8 cellular contexts compared by ENCODE assay signal in genomic region chr15:62125763-62126162, GRCh38. TPM values are rescaled to one million over a fixed set of nuclear protein-coding genes. Genes with fewer than 3 reads are reported as not detected.
DNase-seq lines count a peak whose midpoint lies in the region; ATAC-seq, FAIRE-seq and TF ChIP-seq lines count a peak whose summit lies in the region.

No MANE protein-coding gene starts in this region.

- H3K4me3 ChIP-seq in CD8-positive, alpha-beta memory T cell (ENCODE audit: low read length): no peak overlapping the region
- H3K4me3 ChIP-seq in NB4 (ENCODE audit: low read depth, low read length) (no peak overlapping the region), keratinocyte (ENCODE audit: control insufficient read depth in 2 of 3, extremely low read depth in 1 of 3, insufficient read depth in 2 of 3, low read depth in 1 of 3, low read length in 3 of 3) (no peak overlapping the region)

- H3K4me1 ChIP-seq in CD8-positive, alpha-beta memory T cell (ENCODE audit: insufficient read depth, low read length): peaks cover 23% of the 10 kb centered on the region
- H3K4me1 ChIP-seq in keratinocyte (ENCODE audit: control insufficient read depth, extremely low read depth, insufficient read depth, low read length): no peaks in the 10 kb centered on the region

- no peaks in the 10 kb centered on the region for H3K79me2 ChIP-seq in keratinocyte (ENCODE audit: control insufficient read depth, insufficient read depth, low read length)

- dilution Hi-C loops in keratinocyte (cut with MboI; ENCODE audit: extremely low pct_ligation_motif_present, low sequenced_read_pairs): no loop called here

- H3K4me2 ChIP-seq in keratinocyte (ENCODE audit: control insufficient read depth, extremely low read depth, insufficient read depth, low read depth, low read length): no peak overlapping the region

- no peak for DNase-seq in CD8-positive, alpha-beta memory T cell
- DNase-seq in NB4 (ENCODE audit: low read depth): peak; percentile 2
- no peak for DNase-seq in T-cell
- no peak for DNase-seq in keratinocyte (ENCODE audit: low read depth, low spot score)
- DNase-seq in activated CD4-positive, alpha-beta T cell treated with anti-CD3 and anti-CD28 coated beads, Interleukin-2, amount 10 ng/mL, durations not matched to agents 24 days and 14 days: no peak
- DNase-seq in HuH-7.5 (ENCODE audit: low spot score): no peak
- no peak for DNase-seq in activated CD4-positive, alpha-beta T cell treated with anti-CD3 and anti-CD28 coated beads for 48 hours

- POLR2A ChIA-PET in CD8-positive, alpha-beta memory T cell (lab: Charles Lee): no interaction called here
- POLR2A ChIA-PET in T-cell (lab: Charles Lee): interaction anchor here in 1 of 2 donors (0.5 kb wide), 1 partner anchor 16 kb away, joined by 10 read pairs; no protein-coding TSS in a partner anchor

- intact Hi-C loops in activated CD4-positive, alpha-beta T cell treated with anti-CD3 and anti-CD28 coated beads, Interleukin-2, amount 10 ng/mL, durations not matched to agents 24 days and 14 days (cut with micrococcal nuclease): no loop called here

- H3K4me1 Mint-ChIP-seq in CD8-positive, alpha-beta memory T cell: peaks cover 36 to 65% (median 51%) of the 10 kb centered on the region in 3 donors
- peaks cover 45 to 60% (median 54%) of the 10 kb centered on the region in 3 donors for H3K4me1 Mint-ChIP-seq in T-cell
- peaks cover 36% of the 10 kb centered on the region for H3K4me1 Mint-ChIP-seq in activated CD4-positive, alpha-beta T cell treated with anti-CD3 and anti-CD28 coated beads, Interleukin-2, amount 10 ng/mL, durations not matched to agents 24 days and 14 days

- no peaks in the 10 kb centered on the region for H3K27me3 ChIP-seq in CD8-positive, alpha-beta memory T cell (ENCODE audit: insufficient read depth, low read length, poor library complexity, severe bottlenecking)
- no peaks in the 10 kb centered on the region for H3K27me3 ChIP-seq in keratinocyte (ENCODE audit: control insufficient read depth, extremely low read depth, insufficient read depth, low read length)

- FAIRE-seq in keratinocyte (lab: Jason Lieb, UNC): peak; percentile 29

- no peaks in the 10 kb centered on the region for H3K9me3 ChIP-seq in CD8-positive, alpha-beta memory T cell (ENCODE audit: low read length)
- no peaks in the 10 kb centered on the region for H3K9me3 ChIP-seq in keratinocyte (ENCODE audit: control insufficient read depth, low read depth, low read length)

- TF ChIP-seq POLR2A in NB4 (IDR thresholded peaks at IDR 0.05; ENCODE audit: extremely low read depth, insufficient read length): no peak

- H3K27ac ChIP-seq in CD8-positive, alpha-beta memory T cell (ENCODE audit: low read depth, low read length): no peak overlapping the region
- no peak overlapping the region for H3K27ac ChIP-seq in keratinocyte (ENCODE audit: control insufficient read depth, insufficient read depth, low read length)

- peak overlapping the region in 7 of 8 donors; percentile 7 to 99 (median 70) for H3K27ac Mint-ChIP-seq in CD8-positive, alpha-beta memory T cell
- H3K27ac Mint-ChIP-seq in T-cell: peak overlapping the region; percentile 34 to 39
- H3K27ac Mint-ChIP-seq in activated CD4-positive, alpha-beta T cell treated with anti-CD3 and anti-CD28 coated beads, Interleukin-2, amount 10 ng/mL, durations not matched to agents 24 days and 14 days: no peak overlapping the region

- no peaks in the 10 kb centered on the region for H3K36me3 Mint-ChIP-seq in CD8-positive, alpha-beta memory T cell
- H3K36me3 Mint-ChIP-seq in T-cell: no peaks in the 10 kb centered on the region
- H3K36me3 Mint-ChIP-seq in activated CD4-positive, alpha-beta T cell treated with anti-CD3 and anti-CD28 coated beads, Interleukin-2, amount 10 ng/mL, durations not matched to agents 24 days and 14 days (ENCODE audit: low read depth): no peaks in the 10 kb centered on the region

- peak overlapping the region in 4 of 7 donors; percentile 0 to 62 (median 36) for H3K4me3 Mint-ChIP-seq in CD8-positive, alpha-beta memory T cell
- no peak overlapping the region for H3K4me3 Mint-ChIP-seq in T-cell
- H3K4me3 Mint-ChIP-seq in activated CD4-positive, alpha-beta T cell treated with anti-CD3 and anti-CD28 coated beads, Interleukin-2, amount 10 ng/mL, durations not matched to agents 24 days and 14 days: no peak overlapping the region

- H3K9ac ChIP-seq in keratinocyte (ENCODE audit: control insufficient read depth, extremely low read depth, insufficient read depth, low read length): no peak overlapping the region

- TF ChIP-seq CTCF in NB4 (IDR thresholded peaks at IDR 0.05; ENCODE audit: low read depth, low read length) (no peak), keratinocyte (optimal IDR thresholded peaks at IDR 0.05 in 1 of 3, IDR thresholded peaks at IDR 0.05 in 1 of 3, conservative IDR thresholded peaks at IDR 0.05 in 1 of 3; ENCODE audit: extremely low read depth in 1 of 3, insufficient read depth in 2 of 3, low read length in 3 of 3) (peak; percentile 48 to 78 (median 64))

- CTCF ChIA-PET in CD8-positive, alpha-beta memory T cell (lab: Charles Lee): no interaction called here
- CTCF ChIA-PET in T-cell (lab: Charles Lee): interaction anchor here in 1 of 2 donors (1.9 kb wide), 1 partner anchor 65 kb away, joined by 8 read pairs; no protein-coding TSS in a partner anchor

- H3K27me3 Mint-ChIP-seq in CD8-positive, alpha-beta memory T cell: peaks cover 0 to 2% of the 10 kb centered on the region in 2 donors
- H3K27me3 Mint-ChIP-seq in T-cell: no peaks in the 10 kb centered on the region
- peaks cover 1% of the 10 kb centered on the region for H3K27me3 Mint-ChIP-seq in activated CD4-positive, alpha-beta T cell treated with anti-CD3 and anti-CD28 coated beads, Interleukin-2, amount 10 ng/mL, durations not matched to agents 24 days and 14 days

- H2AFZ ChIP-seq in keratinocyte (ENCODE audit: control insufficient read depth, low read length): no peak overlapping the region

- H3K9me1 ChIP-seq in keratinocyte (ENCODE audit: control insufficient read depth, extremely low read depth, insufficient read depth, low read length): no peaks in the 10 kb centered on the region

- H3K36me3 ChIP-seq in CD8-positive, alpha-beta memory T cell (ENCODE audit: insufficient read depth, low read length): no peaks in the 10 kb centered on the region
- H3K36me3 ChIP-seq in keratinocyte (ENCODE audit: control insufficient read depth in 2 of 2, extremely low read depth in 1 of 2, insufficient read depth in 2 of 2, low read length in 2 of 2): no peaks in the 10 kb centered on the region

- ATAC-seq in T-cell (replicated peaks in 1 of 4) (no peak), HG03378 (IDR thresholded peaks at IDR 0.05; ENCODE audit: unreplicated experiment) (no peak)

- H3K9me3 Mint-ChIP-seq in CD8-positive, alpha-beta memory T cell: peaks cover 0 to 2% (median 0%) of the 10 kb centered on the region in 5 donors
- H3K9me3 Mint-ChIP-seq in T-cell: no peaks in the 10 kb centered on the region
- no peaks in the 10 kb centered on the region for H3K9me3 Mint-ChIP-seq in activated CD4-positive, alpha-beta T cell treated with anti-CD3 and anti-CD28 coated beads, Interleukin-2, amount 10 ng/mL, durations not matched to agents 24 days and 14 days

- H4K20me1 ChIP-seq in keratinocyte (ENCODE audit: control insufficient read depth, extremely low read depth, insufficient read depth, low read length): no peaks in the 10 kb centered on the region

RNA-seq across cellular contexts. Expression of gene C2CD4B, which starts 39.3 kb away (rescaled TPM):
- total RNA-seq in CD8-positive, alpha-beta memory T cell: under 1 TPM in 1 of 2 experiments, not detected in 1; 0.13 TPM
- not detected for polyA plus RNA-seq in CD8-positive, alpha-beta memory T cell
- total RNA-seq in T-cell: not detected
- polyA plus RNA-seq in keratinocyte: not detected in 3 replicates
- polyA plus RNA-seq in keratinocyte (2011; ENCODE audit: low read depth): not detected
- not detected in 2 replicates for polyA plus RNA-seq in keratinocyte (2011; cell fraction: cytosol; rRNA removed)
- polyA plus RNA-seq in keratinocyte (2011; cell fraction: nucleus; rRNA removed): not detected in 2 replicates
- polyA plus RNA-seq in keratinocyte (2012; ENCODE audit: low replicate concordance): not detected in 2 replicates
- not detected in 3 replicates for polyA minus RNA-seq in keratinocyte
- not detected for polyA minus RNA-seq in keratinocyte (2011; cell fraction: cytosol; rRNA and poly(A)+ RNA removed)
- not detected in 2 replicates for polyA minus RNA-seq in keratinocyte (2011; cell fraction: nucleus; rRNA and poly(A)+ RNA removed)
- total RNA-seq in activated CD4-positive, alpha-beta T cell treated with anti-CD3 and anti-CD28 coated beads, Interleukin-2, amount 10 ng/mL, durations not matched to agents 24 days and 14 days: 0.45 and 0.58 TPM in 2 replicates

RNA-seq across cellular contexts. Expression of gene C2CD4A, which starts 59.0 kb away (rescaled TPM):
- under 1 TPM; 0.09 to 0.13 TPM for total RNA-seq in CD8-positive, alpha-beta memory T cell
- not detected for polyA plus RNA-seq in CD8-positive, alpha-beta memory T cell
- not detected for total RNA-seq in T-cell
- polyA plus RNA-seq in keratinocyte: not detected in 3 replicates
- polyA plus RNA-seq in keratinocyte (2011; ENCODE audit: low read depth): not detected
- not detected in 2 replicates for polyA plus RNA-seq in keratinocyte (2011; cell fraction: cytosol; rRNA removed)
- 0.04 TPM in 1 of 2 replicates, not detected in the other for polyA plus RNA-seq in keratinocyte (2011; cell fraction: nucleus; rRNA removed)
- polyA plus RNA-seq in keratinocyte (2012; ENCODE audit: low replicate concordance): not detected in 2 replicates
- polyA minus RNA-seq in keratinocyte: 0.06 TPM in 1 of 3 replicates, not detected in the others
- not detected for polyA minus RNA-seq in keratinocyte (2011; cell fraction: cytosol; rRNA and poly(A)+ RNA removed)
- not detected in 2 replicates for polyA minus RNA-seq in keratinocyte (2011; cell fraction: nucleus; rRNA and poly(A)+ RNA removed)
- total RNA-seq in activated CD4-positive, alpha-beta T cell treated with anti-CD3 and anti-CD28 coated beads, Interleukin-2, amount 10 ng/mL, durations not matched to agents 24 days and 14 days: 0.05 and 0.24 TPM in 2 replicates

Comparison
In these comparisons a context has a peak if more than half of its experiments do, and no peak if none do; other contexts are left out.
1. H3K4me3 Mint-ChIP-seq: peak in CD8-positive, alpha-beta memory T cell (4 of 7); none in T-cell (0 of 3) and activated CD4-positive, alpha-beta T cell treated with anti-CD3 and anti-CD28 coated beads, Interleukin-2, amount 10 ng/mL, durations not matched to agents 24 days and 14 days (single experiment).